ENCODE assay signal across 8 cellular contexts in genomic region chr15:66923438-66923881, GRCh38.
DNase-seq lines count a peak whose midpoint lies in the region; ATAC-seq and TF ChIP-seq lines count a peak whose summit lies in the region.

No MANE protein-coding gene starts in this region.

- H3K36me3 ChIP-seq in Karpas-422 (ENCODE audit: insufficient read depth, low read length) (no peaks in the 10 kb centered on the region), iPS DF 6.9 (ENCODE audit: control insufficient read depth, insufficient read depth, low read length) (no peaks in the 10 kb centered on the region), testis (ENCODE audit: low read depth, missing control alignments) (no peaks in the 10 kb centered on the region)

- no peaks in the 10 kb centered on the region for H3K36me3 Mint-ChIP-seq in activated T-helper 2 cell treated with anti-CD3 and anti-CD28 coated beads, Interferon-gamma antibody, Interleukin-2, Interleukin-4, amounts not matched to agents 10 μg/mL and 5 μg/mL and 100 μg/mL, durations not matched to agents 14 hours and 24 hours and 36 hours (ENCODE audit: low read depth)

- H4K20me1 ChIP-seq in Karpas-422 (ENCODE audit: insufficient read depth, low read depth, low read length), result no peaks in the 10 kb centered on the region

- TF ChIP-seq CTCF in C4-2B (conservative IDR thresholded peaks at IDR 0.05), result peak; percentile 80
- TF ChIP-seq CTCF in testis (IDR thresholded peaks at IDR 0.05), result peak in 1 of 3 experiments; percentile 29

- H3K9ac ChIP-seq in Karpas-422 (ENCODE audit: low read length), result no peak overlapping the region

- no CpG with 5 or more reads among the region's 7 CpGs for WGBS in iPS DF 6.9 (ENCODE audit: insufficient coverage, insufficient read length)
- WGBS in testis, 2 donors, result 61 to 66% methylated on average over 7 of the region's 7 CpGs

- H3K27me3 ChIP-seq in Karpas-422 (ENCODE audit: low read length), result no peaks in the 10 kb centered on the region; the same call in 1 of the 2 replicates
- H3K27me3 ChIP-seq in iPS DF 6.9 (ENCODE audit: control insufficient read depth, insufficient read depth, low read length), result no peaks in the 10 kb centered on the region
- no peaks in the 10 kb centered on the region for H3K27me3 ChIP-seq in testis

- no peak overlapping the region for H2AFZ ChIP-seq in Karpas-422 (ENCODE audit: low read length)

- TF ChIP-seq POLR2A in testis (IDR thresholded peaks at IDR 0.05), result no peak

- peaks cover 16% of the 10 kb centered on the region for H3K27me3 Mint-ChIP-seq in activated T-helper 2 cell treated with anti-CD3 and anti-CD28 coated beads, Interferon-gamma antibody, Interleukin-2, Interleukin-4, amounts not matched to agents 10 μg/mL and 5 μg/mL and 100 μg/mL, durations not matched to agents 14 hours and 24 hours and 36 hours (ENCODE audit: low read depth)

- DNase-seq in Karpas-422, result peak; percentile 85
- DNase-seq in activated T-cell treated with anti-CD3 and anti-CD28 coated beads for 48 hours (ENCODE audit: low read depth), result peak; percentile 36
- peak; percentile 61 for DNase-seq in iPS DF 6.9 (ENCODE audit: low read depth, low spot score)
- peak; percentile 36 for DNase-seq in testis
- DNase-seq in activated T-helper 2 cell treated with anti-CD3 and anti-CD28 coated beads, Interferon-gamma antibody, Interleukin-2, Interleukin-4, amounts not matched to agents 10 μg/mL and 5 μg/mL and 100 μg/mL, durations not matched to agents 14 hours and 24 hours and 36 hours (ENCODE audit: low spot score), result no peak

- H3K27ac ChIP-seq in C4-2B (no peak overlapping the region), Karpas-422 (ENCODE audit: low read length) (no peak overlapping the region), iPS DF 6.9 (ENCODE audit: low read length) (no peak overlapping the region), testis (no peak overlapping the region)

- no peak for ATAC-seq in HG02571 (IDR thresholded peaks at IDR 0.05; ENCODE audit: unreplicated experiment)
- no peak for ATAC-seq in HG02610 (IDR thresholded peaks at IDR 0.05; ENCODE audit: unreplicated experiment)

- H3K79me2 ChIP-seq in Karpas-422 (ENCODE audit: low read length), result no peaks in the 10 kb centered on the region

- H3K4me1 Mint-ChIP-seq in activated T-helper 2 cell treated with anti-CD3 and anti-CD28 coated beads, Interferon-gamma antibody, Interleukin-2, Interleukin-4, amounts not matched to agents 10 μg/mL and 5 μg/mL and 100 μg/mL, durations not matched to agents 14 hours and 24 hours and 36 hours (ENCODE audit: low read depth), result peaks cover 7% of the 10 kb centered on the region

- H3K4me1 ChIP-seq in Karpas-422 (ENCODE audit: low read length), result peaks cover 6% of the 10 kb centered on the region
- H3K4me1 ChIP-seq in iPS DF 6.9 (ENCODE audit: control insufficient read depth, insufficient read depth, low read length), result no peaks in the 10 kb centered on the region
- H3K4me1 ChIP-seq in testis, result no peaks in the 10 kb centered on the region

- H3K9me3 Mint-ChIP-seq in activated T-helper 2 cell treated with anti-CD3 and anti-CD28 coated beads, Interferon-gamma antibody, Interleukin-2, Interleukin-4, amounts not matched to agents 10 μg/mL and 5 μg/mL and 100 μg/mL, durations not matched to agents 14 hours and 24 hours and 36 hours, result peaks cover 11% of the 10 kb centered on the region

- H3K9me3 ChIP-seq in Karpas-422 (ENCODE audit: low read length) (no peaks in the 10 kb centered on the region; the same call in 1 of the 2 replicates), iPS DF 6.9 (ENCODE audit: control insufficient read depth, insufficient read depth, low read length) (no peaks in the 10 kb centered on the region), testis (no peaks in the 10 kb centered on the region)

- no peak overlapping the region for H3K4me3 Mint-ChIP-seq in activated T-helper 2 cell treated with anti-CD3 and anti-CD28 coated beads, Interferon-gamma antibody, Interleukin-2, Interleukin-4, amounts not matched to agents 10 μg/mL and 5 μg/mL and 100 μg/mL, durations not matched to agents 14 hours and 24 hours and 36 hours (ENCODE audit: low read depth)

- no peak overlapping the region for H3K4me2 ChIP-seq in Karpas-422 (ENCODE audit: low read depth, low read length, poor library complexity, severe bottlenecking)

- H3K27ac Mint-ChIP-seq in activated T-helper 2 cell treated with anti-CD3 and anti-CD28 coated beads, Interferon-gamma antibody, Interleukin-2, Interleukin-4, amounts not matched to agents 10 μg/mL and 5 μg/mL and 100 μg/mL, durations not matched to agents 14 hours and 24 hours and 36 hours, result no peak overlapping the region

- H3K4me3 ChIP-seq in Karpas-422 (ENCODE audit: low read length), result no peak overlapping the region
- no peak overlapping the region for H3K4me3 ChIP-seq in iPS DF 6.9 (ENCODE audit: low read length)
- no peak overlapping the region for H3K4me3 ChIP-seq in testis

- intact Hi-C loops in testis (cut with DNase I; ENCODE audit: low total_unique reads), result no loop called here
- intact Hi-C loops in activated T-helper 2 cell treated with anti-CD3 and anti-CD28 coated beads, Interferon-gamma antibody, Interleukin-2, Interleukin-4, amounts not matched to agents 10 μg/mL and 5 μg/mL and 100 μg/mL, durations not matched to agents 14 hours and 24 hours and 36 hours (cut with micrococcal nuclease), result no loop called here

- no peaks in the 10 kb centered on the region for H3K9me2 ChIP-seq in Karpas-422 (replicated peaks; ENCODE audit: insufficient read depth, low read length)
